ENCODE assay signal across 11 cellular contexts in genomic region chr9:119370816-119371215, GRCh38. TPM values are rescaled to one million over a fixed set of nuclear protein-coding genes. Genes with fewer than 3 reads are reported as not detected.
DNase-seq lines count a peak whose midpoint lies in the region; ATAC-seq, FAIRE-seq and TF ChIP-seq lines count a peak whose summit lies in the region.
"Had no signal": no experiment of that assay in that cellular context is flagged by ENCODE, and none has a peak within 500 bp of the region (broad histone marks: within the 10 kb centered on the region; RNA-seq: fewer than 3 reads in every experiment).

No MANE protein-coding gene starts in this region.

- TF ChIP-seq RAD21 in A549 (conservative IDR thresholded peaks at IDR 0.05 in 1 of 2, IDR thresholded peaks at IDR 0.05 in 1 of 2): no peak
- no peak for TF ChIP-seq RAD21 in HCT116 (IDR thresholded peaks at IDR 0.05; ENCODE audit: low read depth)

- TF ChIP-seq EP300 in A549 (IDR thresholded peaks at IDR 0.05): no peak

- no peak for TF ChIP-seq CTCF in A549 (IDR thresholded peaks at IDR 0.05)
- no peak for TF ChIP-seq CTCF in HCT116 (IDR thresholded peaks at IDR 0.05 in 2 of 3, conservative IDR thresholded peaks at IDR 0.05 in 1 of 3; ENCODE audit: borderline replicate concordance in 1 of 3, insufficient read depth in 1 of 3, low read depth in 2 of 3, low read length in 2 of 3)
- TF ChIP-seq CTCF in adrenal gland (IDR thresholded peaks at IDR 0.05): no peak

- under 1% methylated on average over 8 of the region's 8 CpGs for WGBS in A549 (ENCODE audit: missing lambda C conversion rate)
- WGBS in adrenal gland, 4 donors: 3 to 13% (median 7%) methylated on average over 8 of the region's 8 CpGs

- RAD21 ChIA-PET in HCT116 (lab: Charles Lee; ENCODE audit: low non-redundant PET in 1 of 2, low total read pairs in 2 of 2, uncharacterized antibody in 2 of 2, unreplicated experiment in 2 of 2): no interaction called here

- POLR2A ChIA-PET in A549 (lab: Yijun Ruan, JAX) (no interaction called here), HCT116 (lab: Charles Lee) (no interaction called here)

- TF ChIP-seq POLR2A in A549 (IDR thresholded peaks at IDR 0.05; ENCODE audit: low read length): no peak
- no peak for TF ChIP-seq POLR2A in HCT116 (IDR thresholded peaks at IDR 0.05; ENCODE audit: borderline replicate concordance, extremely low read depth, insufficient read depth, insufficient read length)
- TF ChIP-seq POLR2A in adrenal gland (IDR thresholded peaks at IDR 0.05): no peak

- ATAC-seq in A549: 0 out of 6 replicates have a peak, but pooled peaks of 1 of the 2 experiments have one; percentile 52
- no peak for ATAC-seq in HCT116
- no peak for ATAC-seq in HG02678 (IDR thresholded peaks at IDR 0.05; ENCODE audit: unreplicated experiment)

- no peaks in the 10 kb centered on the region for H4K20me1 ChIP-seq in HCT116 (ENCODE audit: insufficient read depth)

- no peaks in the 10 kb centered on the region for H3K9me2 ChIP-seq in HCT116 (ENCODE audit: insufficient read depth)

- no peaks in the 10 kb centered on the region for H3K79me2 ChIP-seq in HCT116 (ENCODE audit: insufficient read depth, low read length)

- H3K4me3 ChIP-seq in A549: no peak overlapping the region
- no peak overlapping the region for H3K4me3 ChIP-seq in HCT116 (replicated peaks in 1 of 2; ENCODE audit: low read depth in 1 of 2, low read length in 2 of 2)
- H3K4me3 ChIP-seq in adrenal gland: no peak overlapping the region

- H3K4me2 ChIP-seq in A549 (no peak overlapping the region), HCT116 (ENCODE audit: low read length) (no peak overlapping the region)

- H3K9me3 ChIP-seq in A549 (0 out of 3 replicates have a peak, but pooled peaks cover 3% of the 10 kb centered on the region), HCT116 (ENCODE audit: control insufficient read depth in 1 of 2, insufficient read depth in 1 of 2, low read depth in 1 of 2, low read length in 2 of 2) (peaks cover 0 to 7% of the 10 kb centered on the region in 2 experiments; a peak in 2 of 4 replicates), adrenal gland (replicated peaks in 1 of 3) (no peaks in the 10 kb centered on the region)

- no peak overlapping the region for H3K9ac ChIP-seq in HCT116 (ENCODE audit: low read length)

- intact Hi-C loops in HCT116 (cut with micrococcal nuclease): no loop called here
- intact Hi-C loops in adrenal gland (cut with DNase I): no loop called here

- no peak overlapping the region for H2AFZ ChIP-seq in HCT116 (ENCODE audit: low read depth, low read length, poor library complexity, severe bottlenecking)

- no peak overlapping the region for H3K27ac ChIP-seq in A549
- no peak overlapping the region for H3K27ac ChIP-seq in HCT116 (ENCODE audit: low read depth, low read length)
- no peak overlapping the region for H3K27ac ChIP-seq in adrenal gland

- BruUV-seq in HCT116 (replicated peaks; lab: Mats Ljungman, UMichigan): no TSS peak

- H3K36me3 ChIP-seq in HCT116 (ENCODE audit: control insufficient read depth in 1 of 2, insufficient read depth in 2 of 2, low read length in 2 of 2) (no peaks in the 10 kb centered on the region), adrenal gland (replicated peaks in 1 of 2) (no peaks in the 10 kb centered on the region)

- H3K4me1 ChIP-seq in A549 (no peaks in the 10 kb centered on the region; the same call in 2 of the 3 replicates), HCT116 (ENCODE audit: control insufficient read depth in 1 of 2, insufficient read depth in 2 of 2, low read length in 2 of 2) (no peaks in the 10 kb centered on the region), adrenal gland (replicated peaks in 1 of 2) (peaks cover 0 to 7% of the 10 kb centered on the region in 2 donors)

- H3K27me3 ChIP-seq in HCT116 (ENCODE audit: insufficient read depth, low read length) (no peaks in the 10 kb centered on the region), adrenal gland (peaks cover 28% of the 10 kb centered on the region)

- peak; percentile 13 to 17 for DNase-seq in A549 (ENCODE audit: low read depth in 1 of 2, low spot score in 1 of 2)
- no peak for DNase-seq in HCT116 (ENCODE audit: low read depth, low spot score)
- DNase-seq in adrenal gland: peak; percentile 42 to 69 (median 61)
- peak; percentile 82 for DNase-seq in islet precursor cell
- no peak for DNase-seq in NCI-H2171 treated with DMSO at 0.1 percent for 48 hours (lab: John Stamatoyannopoulos, UW)
- no peak for DNase-seq in dedifferentiated amniotic fluid mesenchymal stem cell (ENCODE audit: extremely low spot score)
- no peak for DNase-seq in activated CD4-positive, CD25-positive, alpha-beta regulatory T cell treated with anti-CD3 and anti-CD28 coated beads, Interleukin-2, amount 50 U/mL, for 72 hours

- CTCF ChIA-PET in A549 (lab: Yijun Ruan, JAX): interaction anchor here (1.2 kb wide), 1 partner anchor 775 kb away, joined by 3 read pairs; no protein-coding TSS in a partner anchor
- CTCF ChIA-PET in HCT116 (lab: Charles Lee): no interaction called here

- FAIRE-seq in A549 (lab: Jason Lieb, UNC): no peak
- FAIRE-seq: G401.6, islet of Langerhans had no signal

TF ChIP-seq in A549, 52 proteins besides CTCF, POLR2A, EP300 and RAD21 (continues in another document):
- TF ChIP-seq RNF2 (IDR thresholded peaks at IDR 0.05; ENCODE audit: borderline replicate concordance, low read depth) (no peak), MAFK (IDR thresholded peaks at IDR 0.05; ENCODE audit: partially characterized antibody) (peak; percentile 56), REST (IDR thresholded peaks at IDR 0.05) (peak; percentile 89), TFCP2L1 (CRISPR knock-in tag; IDR thresholded peaks at IDR 0.05) (no peak), EHMT2 (IDR thresholded peaks at IDR 0.05; ENCODE audit: low read depth) (0 out of 2 replicates have a peak, but pooled peaks have one; percentile 19)

TF ChIP-seq in HCT116, 20 proteins besides CTCF, POLR2A, EP300 and RAD21:
- TF ChIP-seq TCF7L2 (IDR thresholded peaks at IDR 0.05; ENCODE audit: borderline replicate concordance, extremely low read depth, insufficient read depth, insufficient read length) (no peak), FOSL1 (IDR thresholded peaks at IDR 0.05; ENCODE audit: low read depth) (no peak), REST (IDR thresholded peaks at IDR 0.05; ENCODE audit: low read depth) (peak; percentile 61)

RNA-seq across cellular contexts. Expression of gene BRINP1, which starts 1.6 kb away (rescaled TPM):
- polyA plus RNA-seq in A549 (2011; rRNA removed) (0.08 and 0.13 TPM in 2 replicates), A549 (2017; fragmentation: RNase III; extraction: RNeasy Plus Mini Kit Qiagen cat#74134 plus additional on column Dnase treatment) (0.14 to 0.45 TPM (median 0.17 TPM) in 3 replicates), adrenal gland (1 to 10 TPM in 2 of 3 donors, under 1 TPM in 1; 0.64 to 6.4 (median 1.2) TPM)
- 0.08 and 0.13 TPM in 2 replicates for polyA plus RNA-seq in A549 (2012; cell fraction: cytosol; rRNA removed)
- polyA plus RNA-seq in A549 (2012; cell fraction: nucleus; rRNA removed): 0.13 and 0.19 TPM in 2 replicates
- 0.12 and 0.39 TPM in 2 replicates for polyA minus RNA-seq in A549 (2011; rRNA and poly(A)+ RNA removed)
- total RNA-seq in HCT116 (2021; ENCODE audit: unreplicated experiment) (not detected), adrenal gland (1 to 10 TPM in 3 of 8 donors, under 1 TPM in 4, not detected in 1; 0.07 to 5.4 (median 0.38) TPM)
- polyA plus RNA-seq in HCT116 (2012): not detected in 2 replicates
- total RNA-seq: activated CD8-positive, alpha-beta memory T cell treated with anti-CD3 and anti-CD28 coated beads for 36 hours had no signal

Comparison
In these comparisons a context has a peak if more than half of its experiments do, and no peak if none do; other contexts are left out.
1. DNase-seq: peak in A549 (2 of 2), adrenal gland (7 of 7) and islet precursor cell (single experiment); none in HCT116 (single experiment), NCI-H2171 treated with DMSO at 0.1 percent for 48 hours (single experiment), dedifferentiated amniotic fluid mesenchymal stem cell (single experiment) and activated CD4-positive, CD25-positive, alpha-beta regulatory T cell treated with anti-CD3 and anti-CD28 coated beads, Interleukin-2, amount 50 U/mL, for 72 hours (single experiment).
2. Of the 6 proteins assayed by ChIP-seq in both A549 and HCT116: peak only in A549: none; only in HCT116: none; in both: REST; in neither: 5.